ENCODE assay signal across 1 cellular context in the genomic region with DNA sequence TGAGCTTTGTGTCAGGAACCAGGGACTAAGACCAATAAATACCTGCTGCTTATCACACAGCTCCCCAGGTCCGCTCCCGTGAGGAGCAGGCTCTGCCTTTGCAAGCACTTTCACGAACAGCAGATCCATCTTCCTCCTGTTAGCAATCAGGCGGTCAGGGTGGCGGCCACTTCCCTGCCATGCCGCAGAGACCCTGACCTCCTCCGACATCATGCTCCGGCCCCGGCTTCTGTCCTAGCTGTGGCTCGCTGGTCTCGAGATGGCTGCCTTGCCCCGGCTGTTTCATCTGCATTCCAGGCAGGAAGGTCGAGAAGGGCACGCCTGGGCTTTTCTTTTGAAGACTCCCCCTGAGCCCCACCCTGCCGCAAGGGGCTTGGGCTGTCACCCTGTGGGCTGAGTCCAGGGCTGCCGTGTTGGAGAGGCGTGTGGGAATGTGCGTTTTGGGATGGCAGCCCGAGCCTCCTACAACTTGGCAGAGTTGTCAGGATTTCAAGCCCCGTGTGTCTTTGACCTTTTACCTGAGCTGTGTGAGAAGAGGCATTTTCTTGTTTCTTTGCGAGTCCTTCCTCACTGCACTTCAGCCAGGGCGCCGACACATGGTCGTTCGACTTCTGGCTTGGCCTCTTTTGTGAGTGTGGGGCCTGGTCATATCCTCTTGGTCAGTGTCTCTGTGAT.
TF ChIP-seq lines count a peak whose summit lies in the region.

No MANE protein-coding gene starts in this region.

TF ChIP-seq in IMR-90, 13 proteins besides CTCF, POLR2A, EP300 and RAD21:
- no peak for TF ChIP-seq CHD1 (IDR thresholded peaks at IDR 0.05; ENCODE audit: low read depth, low read length)
- TF ChIP-seq MAFK (IDR thresholded peaks at IDR 0.05; ENCODE audit: low read depth, low read length): no peak
- no peak for TF ChIP-seq FOS (IDR thresholded peaks at IDR 0.05; ENCODE audit: low read depth, low read length)
- no peak for TF ChIP-seq RCOR1 (IDR thresholded peaks at IDR 0.05; ENCODE audit: insufficient replicate concordance, low read length)
- TF ChIP-seq BHLHE40 (IDR thresholded peaks at IDR 0.05; ENCODE audit: low read depth, low read length): no peak
- no peak for TF ChIP-seq MAZ (IDR thresholded peaks at IDR 0.05; ENCODE audit: borderline replicate concordance, low read depth, low read length)
- TF ChIP-seq, protein P1, sequence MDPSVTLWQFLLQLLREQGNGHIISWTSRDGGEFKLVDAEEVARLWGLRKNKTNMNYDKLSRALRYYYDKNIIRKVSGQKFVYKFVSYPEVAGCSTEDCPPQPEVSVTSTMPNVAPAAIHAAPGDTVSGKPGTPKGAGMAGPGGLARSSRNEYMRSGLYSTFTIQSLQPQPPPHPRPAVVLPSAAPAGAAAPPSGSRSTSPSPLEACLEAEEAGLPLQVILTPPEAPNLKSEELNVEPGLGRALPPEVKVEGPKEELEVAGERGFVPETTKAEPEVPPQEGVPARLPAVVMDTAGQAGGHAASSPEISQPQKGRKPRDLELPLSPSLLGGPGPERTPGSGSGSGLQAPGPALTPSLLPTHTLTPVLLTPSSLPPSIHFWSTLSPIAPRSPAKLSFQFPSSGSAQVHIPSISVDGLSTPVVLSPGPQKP (IDR thresholded peaks at IDR 0.05; ENCODE audit: borderline replicate concordance, low read depth, low read length): no peak
- no peak for TF ChIP-seq NFE2L2 (IDR thresholded peaks at IDR 0.05; ENCODE audit: low read depth, low read length)
- TF ChIP-seq SMC3 (IDR thresholded peaks at IDR 0.05; ENCODE audit: low read depth, low read length): no peak
- TF ChIP-seq CEBPB (IDR thresholded peaks at IDR 0.05; ENCODE audit: low read depth, low read length): no peak
- no peak for TF ChIP-seq MXI1 (IDR thresholded peaks at IDR 0.05; ENCODE audit: borderline replicate concordance, low read depth, low read length)
- no peak for TF ChIP-seq RFX5 (IDR thresholded peaks at IDR 0.05; ENCODE audit: low read depth, low read length)
- TF ChIP-seq, protein P2, sequence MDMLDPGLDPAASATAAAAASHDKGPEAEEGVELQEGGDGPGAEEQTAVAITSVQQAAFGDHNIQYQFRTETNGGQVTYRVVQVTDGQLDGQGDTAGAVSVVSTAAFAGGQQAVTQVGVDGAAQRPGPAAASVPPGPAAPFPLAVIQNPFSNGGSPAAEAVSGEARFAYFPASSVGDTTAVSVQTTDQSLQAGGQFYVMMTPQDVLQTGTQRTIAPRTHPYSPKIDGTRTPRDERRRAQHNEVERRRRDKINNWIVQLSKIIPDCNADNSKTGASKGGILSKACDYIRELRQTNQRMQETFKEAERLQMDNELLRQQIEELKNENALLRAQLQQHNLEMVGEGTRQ (IDR thresholded peaks at IDR 0.05; ENCODE audit: low read depth, low read length): no peak
